In the genomic region with DNA sequence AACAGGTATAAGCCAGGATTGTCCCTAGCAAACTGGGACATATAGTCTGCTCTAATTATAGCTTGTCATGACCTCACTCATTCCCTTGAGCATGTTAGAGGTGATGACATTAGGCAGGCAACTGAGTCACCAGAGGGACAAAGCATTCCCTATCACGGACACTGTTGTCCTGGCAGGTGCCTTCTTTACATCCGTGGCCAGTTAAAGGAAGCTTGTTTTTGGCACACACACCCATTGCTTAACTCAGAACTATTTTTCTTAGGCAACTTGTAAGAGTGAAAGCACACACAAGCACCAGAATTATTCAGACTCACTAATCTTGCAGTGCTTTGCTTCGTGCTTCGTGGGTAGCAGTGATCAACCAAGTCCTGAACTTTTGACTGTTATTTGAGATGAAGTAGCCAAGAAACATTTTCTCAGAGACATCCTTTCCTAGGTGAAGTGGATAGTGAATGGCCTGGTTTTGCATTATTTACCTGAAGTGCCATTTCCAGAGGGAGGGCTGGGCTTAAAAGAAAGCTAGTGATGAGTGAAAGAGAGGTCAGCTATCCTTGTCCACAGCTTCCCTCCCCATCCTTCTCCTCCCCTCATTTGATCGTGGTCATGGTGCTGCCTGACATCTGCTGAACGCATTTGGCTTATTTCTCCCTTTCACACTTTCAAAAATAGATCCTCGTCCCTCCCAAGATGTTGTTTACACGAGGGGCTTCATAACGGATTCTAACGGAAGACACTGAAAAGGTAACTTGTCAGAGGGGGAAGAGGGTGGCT, we compare ENCODE assay signal across 20 cellular contexts.
DNase-seq lines count a peak whose midpoint lies in the region; ATAC-seq, FAIRE-seq and TF ChIP-seq lines count a peak whose summit lies in the region.
"Had no signal": no experiment of that assay in that cellular context is flagged by ENCODE, and none has a peak within 500 bp of the region (broad histone marks: within the 10 kb centered on the region; RNA-seq: fewer than 3 reads in every experiment).

No MANE protein-coding gene starts in this region.

- FAIRE-seq in astrocyte (lab: Jason Lieb, UNC): peak; percentile 59
- FAIRE-seq: endometrium had no signal

- H4K20me1 ChIP-seq in astrocyte (ENCODE audit: insufficient read depth, low read length): no peaks in the 10 kb centered on the region

- no peaks in the 10 kb centered on the region for H3K36me3 Mint-ChIP-seq in astrocyte (ENCODE audit: low read depth, unreplicated experiment)
- H3K36me3 Mint-ChIP-seq: activated naive CD4-positive, alpha-beta T cell treated with anti-CD3 and anti-CD28 coated beads, Interleukin-2, amount 50 U/mL, for 24 hours had no signal

- TF ChIP-seq CTCF in astrocyte (IDR thresholded peaks at IDR 0.05; ENCODE audit: insufficient read depth, low read depth, low read length) (no peak), fibroblast of villous mesenchyme (IDR thresholded peaks at IDR 0.05; ENCODE audit: insufficient read depth, low read depth, low read length) (no peak)

- no peak overlapping the region for H3K4me3 Mint-ChIP-seq in astrocyte (ENCODE audit: unreplicated experiment)
- H3K4me3 Mint-ChIP-seq: activated CD4-positive, alpha-beta T cell treated with anti-CD3 and anti-CD28 coated beads, Interleukin-2, amount 10 ng/mL, durations not matched to agents 24 days and 14 days; activated naive CD4-positive, alpha-beta T cell treated with anti-CD3 and anti-CD28 coated beads, Interleukin-2, amount 50 U/mL, for 24 hours; B cell had no signal

- H3K4me3 ChIP-seq in astrocyte (ENCODE audit: insufficient read depth, low read depth, low read length) (no peak overlapping the region), fibroblast of villous mesenchyme (ENCODE audit: low read depth, low read length) (no peak overlapping the region), skeletal muscle cell (ENCODE audit: low read depth, low read length) (no peak overlapping the region)
- H3K4me3 ChIP-seq: SJCRH30, spleen had no signal

- H3K27ac Mint-ChIP-seq in astrocyte (ENCODE audit: unreplicated experiment): no peak overlapping the region
- H3K27ac Mint-ChIP-seq: activated CD4-positive, alpha-beta T cell treated with anti-CD3 and anti-CD28 coated beads, Interleukin-2, amount 10 ng/mL, durations not matched to agents 24 days and 14 days; activated naive CD4-positive, alpha-beta T cell treated with anti-CD3 and anti-CD28 coated beads, Interleukin-2, amount 50 U/mL, for 24 hours; B cell had no signal

- H3K27ac ChIP-seq in astrocyte (ENCODE audit: low read depth, low read length): no peak overlapping the region
- H3K27ac ChIP-seq: SJCRH30, spleen had no signal

- H3K27me3 Mint-ChIP-seq in astrocyte (ENCODE audit: low read depth, unreplicated experiment): no peaks in the 10 kb centered on the region
- H3K27me3 Mint-ChIP-seq: activated CD4-positive, alpha-beta T cell treated with anti-CD3 and anti-CD28 coated beads, Interleukin-2, amount 10 ng/mL, durations not matched to agents 24 days and 14 days had no signal

- H3K9me3 ChIP-seq in astrocyte (ENCODE audit: insufficient read depth, low read depth, low read length): no peaks in the 10 kb centered on the region
- H3K9me3 ChIP-seq: SJCRH30, spleen had no signal

- no peak overlapping the region for H2AFZ ChIP-seq in astrocyte (ENCODE audit: low read depth, low read length)

- peaks cover 33% of the 10 kb centered on the region for H3K36me3 ChIP-seq in astrocyte (ENCODE audit: insufficient read depth, low read length)
- H3K36me3 ChIP-seq: SJCRH30, spleen had no signal

- peaks cover 6% of the 10 kb centered on the region for H3K4me1 ChIP-seq in astrocyte (ENCODE audit: insufficient read depth, low read length)
- H3K4me1 ChIP-seq: spleen had no signal

- ATAC-seq in GM18520 (IDR thresholded peaks at IDR 0.05; ENCODE audit: unreplicated experiment): no peak

- H3K9ac ChIP-seq in astrocyte (ENCODE audit: low read length): no peak overlapping the region

- H3K9me3 Mint-ChIP-seq in astrocyte (ENCODE audit: unreplicated experiment): no peaks in the 10 kb centered on the region
- H3K9me3 Mint-ChIP-seq: activated CD4-positive, alpha-beta T cell treated with anti-CD3 and anti-CD28 coated beads, Interleukin-2, amount 10 ng/mL, durations not matched to agents 24 days and 14 days; activated naive CD4-positive, alpha-beta T cell treated with anti-CD3 and anti-CD28 coated beads, Interleukin-2, amount 50 U/mL, for 24 hours had no signal

- DNase-seq in AG20443 (ENCODE audit: low spot score): peak; percentile 30
- peak; percentile 47 for DNase-seq in astrocyte (ENCODE audit: low read depth)
- DNase-seq in fibroblast of villous mesenchyme (ENCODE audit: low read depth): peak; percentile 50
- peak; percentile 58 for DNase-seq in skeletal muscle cell (ENCODE audit: low read depth)
- DNase-seq in superior temporal gyrus (ENCODE audit: extremely low spot score): no peak
- DNase-seq in NOMO-1 treated with DMSO at 0.1 percent for 48 hours (lab: John Stamatoyannopoulos, UW; ENCODE audit: unreplicated experiment): no peak
- DNase-seq in retina: no peak
- DNase-seq: activated CD4-positive, alpha-beta T cell treated with anti-CD3 and anti-CD28 coated beads, Interleukin-2, amount 10 ng/mL, durations not matched to agents 24 days and 14 days; cerebellar nuclear complex; NCI-H146; NCI-H345; nucleus accumbens; SJCRH30; spleen; stimulated activated naive CD4-positive, alpha-beta T cell; T1000 had no signal

- H3K79me2 ChIP-seq in astrocyte (ENCODE audit: insufficient read depth, low read length): no peaks in the 10 kb centered on the region

- no peak overlapping the region for H3K4me2 ChIP-seq in astrocyte (ENCODE audit: low read length)

- peaks cover 11% of the 10 kb centered on the region for H3K4me1 Mint-ChIP-seq in astrocyte (ENCODE audit: low read depth, unreplicated experiment)
- H3K4me1 Mint-ChIP-seq: activated CD4-positive, alpha-beta T cell treated with anti-CD3 and anti-CD28 coated beads, Interleukin-2, amount 10 ng/mL, durations not matched to agents 24 days and 14 days; activated naive CD4-positive, alpha-beta T cell treated with anti-CD3 and anti-CD28 coated beads, Interleukin-2, amount 50 U/mL, for 24 hours; B cell had no signal

- H3K27me3 ChIP-seq in astrocyte (ENCODE audit: insufficient read depth, low read length): no peaks in the 10 kb centered on the region
- H3K27me3 ChIP-seq: SJCRH30 had no signal

Comparison
In these comparisons a context has a peak if more than half of its experiments do, and no peak if none do; other contexts are left out.
1. DNase-seq: peak in AG20443 (single experiment), astrocyte (single experiment), fibroblast of villous mesenchyme (single experiment) and skeletal muscle cell (single experiment); none in superior temporal gyrus (single experiment), NOMO-1 treated with DMSO at 0.1 percent for 48 hours (single experiment) and retina (single experiment).